Comparison of ENCODE assay signal across 10 cellular contexts in genomic region chr1:185674201-185674600, GRCh38. TPM values are rescaled to one million over a fixed set of nuclear protein-coding genes. Genes with fewer than 3 reads are reported as not detected.
DNase-seq lines count a peak whose midpoint lies in the region; ATAC-seq and TF ChIP-seq lines count a peak whose summit lies in the region.
"Had no signal": no experiment of that assay in that cellular context is flagged by ENCODE, and none has a peak within 500 bp of the region (broad histone marks: within the 10 kb centered on the region; RNA-seq: fewer than 3 reads in every experiment).

No MANE protein-coding gene starts in this region.

- no peak overlapping the region for H3K4me3 ChIP-seq in Karpas-422 (ENCODE audit: low read length)

- H3K9ac ChIP-seq in Karpas-422 (ENCODE audit: low read length), result no peak overlapping the region

- ATAC-seq in GM19395 (IDR thresholded peaks at IDR 0.05; ENCODE audit: unreplicated experiment), result peak; percentile 91

- H3K36me3 Mint-ChIP-seq in endothelial cell (ENCODE audit: low read depth, unreplicated experiment) (no peaks in the 10 kb centered on the region), mesothelial cell of epicardium (no peaks in the 10 kb centered on the region)

- peak overlapping the region; percentile 50 for H3K4me2 ChIP-seq in Karpas-422 (ENCODE audit: low read depth, low read length, poor library complexity, severe bottlenecking)

- peak overlapping the region; percentile 21; the same call in 1 of the 2 replicates for H2AFZ ChIP-seq in Karpas-422 (ENCODE audit: low read length)

- H3K36me3 ChIP-seq in Karpas-422 (ENCODE audit: insufficient read depth, low read length), result no peaks in the 10 kb centered on the region

- no peaks in the 10 kb centered on the region for H3K9me3 ChIP-seq in Karpas-422 (ENCODE audit: low read length)

- H3K4me1 Mint-ChIP-seq in endothelial cell (ENCODE audit: unreplicated experiment) (peaks cover 38% of the 10 kb centered on the region), mesothelial cell of epicardium (peaks cover 9% of the 10 kb centered on the region)
- H3K4me1 Mint-ChIP-seq: neural crest cell had no signal

- H3K27me3 Mint-ChIP-seq in endothelial cell (ENCODE audit: unreplicated experiment), result no peaks in the 10 kb centered on the region
- H3K27me3 Mint-ChIP-seq in mesothelial cell of epicardium (ENCODE audit: low read depth), result no peaks in the 10 kb centered on the region

- H3K27ac ChIP-seq in Karpas-422 (ENCODE audit: low read length), result no peak overlapping the region

- peak overlapping the region; percentile 61 for H3K27ac Mint-ChIP-seq in endothelial cell (ENCODE audit: unreplicated experiment)
- no peak overlapping the region for H3K27ac Mint-ChIP-seq in mesothelial cell of epicardium

- H3K9me3 Mint-ChIP-seq in endothelial cell (ENCODE audit: unreplicated experiment) (no peaks in the 10 kb centered on the region), mesothelial cell of epicardium (no peaks in the 10 kb centered on the region)
- H3K9me3 Mint-ChIP-seq: neural crest cell had no signal

- no peaks in the 10 kb centered on the region for H3K79me2 ChIP-seq in Karpas-422 (ENCODE audit: low read length)

- peaks cover 19% of the 10 kb centered on the region for H3K4me1 ChIP-seq in Karpas-422 (ENCODE audit: low read length)

- peak overlapping the region; percentile 2 for H3K4me3 Mint-ChIP-seq in endothelial cell (ENCODE audit: unreplicated experiment)
- no peak overlapping the region for H3K4me3 Mint-ChIP-seq in mesothelial cell of epicardium
- H3K4me3 Mint-ChIP-seq: neural crest cell had no signal

- DNase-seq in Ammon's horn (ENCODE audit: low spot score), result peak; percentile 49
- no peak for DNase-seq in Karpas-422
- DNase-seq in endothelial cell (ENCODE audit: low spot score), result no peak
- DNase-seq in retina, result no peak
- no peak for DNase-seq in NCI-H1048 (lab: John Stamatoyannopoulos, UW)
- DNase-seq in 8988T, result no peak
- no peak for DNase-seq in mesothelial cell of epicardium (ENCODE audit: low spot score in 2 of 2, unreplicated experiment in 2 of 2)
- DNase-seq: NCI-H1694 treated with DMSO at 0.1 percent for 48 hours had no signal

- no peaks in the 10 kb centered on the region for H4K20me1 ChIP-seq in Karpas-422 (ENCODE audit: insufficient read depth, low read depth, low read length)

- H3K27me3 ChIP-seq in Karpas-422 (ENCODE audit: low read length), result no peaks in the 10 kb centered on the region

- TF ChIP-seq CTCF in endothelial cell (IDR thresholded peaks at IDR 0.05; ENCODE audit: unreplicated experiment), result no peak
- TF ChIP-seq CTCF in mesothelial cell of epicardium (IDR thresholded peaks at IDR 0.05; ENCODE audit: unreplicated experiment), result no peak

- no peaks in the 10 kb centered on the region for H3K9me2 ChIP-seq in Karpas-422 (replicated peaks; ENCODE audit: insufficient read depth, low read length)

RNA-seq across cellular contexts. Expression of gene HMCN1, which starts 60.0 kb away (rescaled TPM):
- total RNA-seq in Karpas-422 (2014; rRNA removed; shearing (Covaris generic); ENCODE audit: low replicate concordance), result 0.18 and 0.63 TPM in 2 replicates
- total RNA-seq in endothelial cell (ENCODE audit: unreplicated experiment) (22.2 TPM), mesothelial cell of epicardium (45.5 to 48.8 TPM (median 46.4 TPM) in 3 replicates)

Comparison
In these comparisons a context has a peak if more than half of its experiments do, and no peak if none do; other contexts are left out.
1. RNA of gene HMCN1, which starts 60.0 kb away (total RNA-seq): 45.5 to 48.8 TPM in mesothelial cell of epicardium and 22.2 TPM in endothelial cell (single experiment); 0.18 to 0.63 TPM in Karpas-422; every median in the first group is over 10 times any median in the second.